Comparison of ENCODE assay signal across 1 cellular context in the genomic region with DNA sequence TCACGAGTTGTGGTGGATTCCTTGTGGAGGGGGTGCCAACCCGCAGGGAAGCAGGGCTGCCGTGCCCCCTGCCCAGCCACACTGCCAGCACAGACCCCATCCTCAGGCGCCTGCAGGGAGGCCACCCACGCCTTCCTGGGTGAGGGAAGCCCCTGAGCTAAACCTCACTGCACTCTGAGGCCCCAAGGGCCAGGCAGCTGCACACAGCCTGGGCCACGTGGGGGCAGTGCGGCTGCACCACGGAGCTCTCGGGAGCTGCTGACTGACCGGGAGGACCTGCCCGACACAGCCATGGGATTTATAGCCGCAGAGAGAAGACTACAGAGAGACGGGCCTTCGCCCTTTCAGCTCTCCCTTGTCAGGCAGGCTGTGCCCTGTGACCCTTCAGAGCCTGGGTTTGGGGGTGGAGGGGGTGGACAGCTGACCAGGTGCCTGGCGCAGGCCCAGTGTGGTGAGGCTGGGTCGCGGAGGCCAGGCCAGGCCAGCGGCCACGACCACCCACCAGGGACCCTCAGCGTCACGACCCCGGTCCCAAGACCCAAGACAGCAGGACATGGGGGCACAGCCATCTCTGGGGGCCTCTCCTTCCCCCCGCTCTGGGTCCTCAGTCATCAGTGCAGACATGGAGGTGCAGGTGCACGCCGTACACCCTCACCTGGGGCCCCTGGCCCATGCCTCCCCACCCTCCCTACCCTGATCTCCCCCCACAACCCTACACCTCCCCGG.
TF ChIP-seq lines count a peak whose summit lies in the region.

No MANE protein-coding gene starts in this region.

TF ChIP-seq in HepG2, 621 proteins besides CTCF, POLR2A, EP300 and RAD21 (continued from another document):
- TF ChIP-seq, protein P1, sequence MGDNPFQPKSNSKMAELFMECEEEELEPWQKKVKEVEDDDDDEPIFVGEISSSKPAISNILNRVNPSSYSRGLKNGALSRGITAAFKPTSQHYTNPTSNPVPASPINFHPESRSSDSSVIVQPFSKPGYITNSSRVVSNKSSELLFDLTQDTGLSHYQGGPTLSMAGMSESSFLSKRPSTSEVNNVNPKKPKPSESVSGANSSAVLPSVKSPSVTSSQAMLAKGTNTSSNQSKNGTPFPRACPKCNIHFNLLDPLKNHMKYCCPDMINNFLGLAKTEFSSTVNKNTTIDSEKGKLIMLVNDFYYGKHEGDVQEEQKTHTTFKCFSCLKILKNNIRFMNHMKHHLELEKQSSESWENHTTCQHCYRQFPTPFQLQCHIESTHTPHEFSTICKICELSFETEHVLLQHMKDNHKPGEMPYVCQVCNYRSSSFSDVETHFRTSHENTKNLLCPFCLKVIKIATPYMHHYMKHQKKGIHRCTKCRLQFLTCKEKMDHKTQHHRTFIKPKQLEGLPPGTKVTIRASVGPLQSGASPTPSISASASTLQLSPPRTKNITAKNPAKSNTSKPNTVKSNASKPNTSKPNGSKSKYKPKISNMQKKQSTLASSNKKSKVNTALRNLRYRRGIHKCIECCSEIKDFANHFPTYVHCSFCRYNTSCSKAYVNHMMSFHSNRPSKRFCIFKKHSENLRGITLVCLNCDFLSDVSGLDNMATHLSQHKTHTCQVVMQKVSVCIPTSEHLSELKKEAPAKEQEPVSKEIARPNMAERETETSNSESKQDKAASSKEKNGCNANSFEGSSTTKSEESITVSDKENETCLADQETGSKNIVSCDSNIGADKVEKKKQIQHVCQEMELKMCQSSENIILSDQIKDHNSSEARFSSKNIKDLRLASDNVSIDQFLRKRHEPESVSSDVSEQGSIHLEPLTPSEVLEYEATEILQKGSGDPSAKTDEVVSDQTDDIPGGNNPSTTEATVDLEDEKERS (CRISPR knock-in tag; IDR thresholded peaks at IDR 0.05), result no peak
- TF ChIP-seq HNRNPH1 (optimal IDR thresholded peaks at IDR 0.05; ENCODE audit: low read depth, low read length), result no peak
